Comparison of ENCODE assay signal across 28 cellular contexts in the genomic region with DNA sequence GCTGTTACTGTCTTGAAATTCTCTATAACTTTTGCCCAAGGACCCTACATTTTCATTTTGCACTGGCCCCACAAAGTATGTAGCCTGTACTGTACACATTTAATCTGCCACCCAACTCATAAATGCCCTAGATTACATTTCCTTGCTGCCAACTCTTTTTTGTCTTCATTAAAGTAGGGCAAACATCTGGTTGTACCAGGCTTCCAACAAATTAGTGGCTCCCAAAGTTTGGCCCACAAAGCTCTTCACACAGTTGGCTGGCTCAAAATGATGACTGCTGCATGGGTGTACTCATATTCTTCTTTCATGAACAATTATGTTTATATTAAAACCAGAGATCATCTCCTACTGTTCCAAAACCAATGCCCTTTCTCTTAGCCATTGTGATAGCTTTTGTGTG. TPM values are rescaled to one million over a fixed set of nuclear protein-coding genes. Genes with fewer than 3 reads are reported as not detected.
"Had no signal": no experiment of that assay in that cellular context is flagged by ENCODE, and none has a peak within 500 bp of the region (broad histone marks: within the 10 kb centered on the region; RNA-seq: fewer than 3 reads in every experiment).

No MANE protein-coding gene starts in this region.

- H3K9me3 ChIP-seq: body of pancreas, breast epithelium had no signal

- H3K4me3 Mint-ChIP-seq: activated CD4-positive, alpha-beta T cell treated with anti-CD3 and anti-CD28 coated beads, Interleukin-2, amount 10 ng/mL, durations not matched to agents 24 days and 14 days; activated CD8-positive, alpha-beta T cell treated with anti-CD3 and anti-CD28 coated beads, Interleukin-2, amount 10 ng/mL, durations not matched to agents 7 days and 5 days; activated naive CD4-positive, alpha-beta T cell treated with anti-CD3 and anti-CD28 coated beads, Interleukin-2, amount 50 U/mL, for 24 hours; activated naive CD8-positive, alpha-beta T cell treated with anti-CD3 and anti-CD28 coated beads, Interleukin-2, amount 10 ng/mL, durations not matched to agents 7 days and 5 days; activated T-cell treated with anti-CD3 and anti-CD28 coated beads, Interleukin-2, amount 50 U/mL, for 24 hours had no signal

- H3K27me3 Mint-ChIP-seq: activated naive CD4-positive, alpha-beta T cell treated with anti-CD3 and anti-CD28 coated beads, Interleukin-2, amount 50 U/mL, for 24 hours had no signal

- H3K4me3 ChIP-seq: body of pancreas, breast epithelium, SJCRH30, SK-N-MC had no signal

- H3K4me1 Mint-ChIP-seq: activated CD4-positive, alpha-beta T cell treated with anti-CD3 and anti-CD28 coated beads, Interleukin-2, amount 10 ng/mL, durations not matched to agents 24 days and 14 days; activated naive CD4-positive, alpha-beta T cell treated with anti-CD3 and anti-CD28 coated beads, Interleukin-2, amount 50 U/mL, for 24 hours; activated naive CD8-positive, alpha-beta T cell treated with anti-CD3 and anti-CD28 coated beads, Interleukin-2, amount 10 ng/mL, durations not matched to agents 7 days and 5 days had no signal

- ATAC-seq: activated CD8-positive, alpha-beta T cell treated with anti-CD3 and anti-CD28 coated beads, Interleukin-2, amount 10 ng/mL, durations not matched to agents 7 days and 5 days; body of pancreas; Panc1 had no signal

- H3K9me3 Mint-ChIP-seq: activated CD4-positive, alpha-beta T cell treated with anti-CD3 and anti-CD28 coated beads, Interleukin-2, amount 10 ng/mL, durations not matched to agents 24 days and 14 days; activated naive CD4-positive, alpha-beta T cell treated with anti-CD3 and anti-CD28 coated beads, Interleukin-2, amount 50 U/mL, for 24 hours; activated naive CD8-positive, alpha-beta T cell treated with anti-CD3 and anti-CD28 coated beads, Interleukin-2, amount 10 ng/mL, durations not matched to agents 7 days and 5 days; activated T-cell treated with anti-CD3 and anti-CD28 coated beads, Interleukin-2, amount 50 U/mL, for 24 hours; activated T-helper 2 cell treated with anti-CD3 and anti-CD28 coated beads, Interferon-gamma antibody, Interleukin-2, Interleukin-4, amounts not matched to agents 10 μg/mL and 5 μg/mL and 100 μg/mL, durations not matched to agents 14 hours and 24 hours and 36 hours had no signal

- H3K36me3 Mint-ChIP-seq: activated naive CD4-positive, alpha-beta T cell treated with anti-CD3 and anti-CD28 coated beads, Interleukin-2, amount 50 U/mL, for 24 hours; activated naive CD8-positive, alpha-beta T cell treated with anti-CD3 and anti-CD28 coated beads, Interleukin-2, amount 10 ng/mL, durations not matched to agents 7 days and 5 days had no signal

- H3K27ac ChIP-seq: body of pancreas, breast epithelium, SJCRH30, SK-N-MC, WERI-Rb-1 had no signal

- H3K36me3 ChIP-seq: breast epithelium, SJCRH30, WERI-Rb-1 had no signal

- H3K4me1 ChIP-seq: breast epithelium had no signal

- H3K27ac Mint-ChIP-seq: activated CD4-positive, alpha-beta T cell treated with anti-CD3 and anti-CD28 coated beads, Interleukin-2, amount 10 ng/mL, durations not matched to agents 24 days and 14 days; activated CD8-positive, alpha-beta T cell treated with anti-CD3 and anti-CD28 coated beads, Interleukin-2, amount 10 ng/mL, durations not matched to agents 7 days and 5 days; activated naive CD4-positive, alpha-beta T cell treated with anti-CD3 and anti-CD28 coated beads, Interleukin-2, amount 50 U/mL, for 24 hours; activated naive CD8-positive, alpha-beta T cell treated with anti-CD3 and anti-CD28 coated beads, Interleukin-2, amount 10 ng/mL, durations not matched to agents 7 days and 5 days; activated T-cell treated with anti-CD3 and anti-CD28 coated beads, Interleukin-2, amount 50 U/mL, for 24 hours; activated T-helper 2 cell treated with anti-CD3 and anti-CD28 coated beads, Interferon-gamma antibody, Interleukin-2, Interleukin-4, amounts not matched to agents 10 μg/mL and 5 μg/mL and 100 μg/mL, durations not matched to agents 14 hours and 24 hours and 36 hours had no signal

- H3K27me3 ChIP-seq: body of pancreas, breast epithelium, SJCRH30 had no signal

- DNase-seq: activated CD4-positive, alpha-beta T cell treated with anti-CD3 and anti-CD28 coated beads, Interleukin-2, amount 10 ng/mL, durations not matched to agents 24 days and 14 days; activated CD4-positive, alpha-beta T cell treated with anti-CD3 and anti-CD28 coated beads, Interleukin-2, amount 50 U/mL, for 4 hours; activated CD8-positive, alpha-beta T cell treated with anti-CD3 and anti-CD28 coated beads, Interleukin-2, amount 10 ng/mL, durations not matched to agents 7 days and 5 days; activated gamma-delta T cell; activated naive CD4-positive, alpha-beta T cell treated with Interleukin-2 at 50 U/mL for 16 hours; activated naive CD8-positive, alpha-beta T cell treated with anti-CD3 and anti-CD28 coated beads, Interleukin-2, amount 10 ng/mL, durations not matched to agents 7 days and 5 days; activated T-cell treated with anti-CD3 and anti-CD28 coated beads, Interleukin-2, amount 50 U/mL, for 24 hours; body of pancreas; Kasumi-1; MM.1S; NCI-H1092; NCI-H1436 treated with DMSO at 0.1 percent for 48 hours; NCI-H1694 treated with DMSO at 0.1 percent for 48 hours; NCI-H2029; NCI-H345; NCI-H524 treated with DMSO at 0.1 percent for 48 hours; SHP77; SJCRH30; T1000; WERI-Rb-1 had no signal

RNA-seq across cellular contexts. Expression of gene GNA14, which starts 45.3 kb away (rescaled TPM):
- total RNA-seq: activated CD4-positive, alpha-beta T cell treated with anti-CD3 and anti-CD28 coated beads, Interleukin-2, amount 10 ng/mL, durations not matched to agents 24 days and 14 days; activated CD8-positive, alpha-beta T cell treated with anti-CD3 and anti-CD28 coated beads, Interleukin-2, amount 10 ng/mL, durations not matched to agents 7 days and 5 days; activated naive CD8-positive, alpha-beta T cell treated with anti-CD3 and anti-CD28 coated beads, Interleukin-2, amount 10 ng/mL, durations not matched to agents 7 days and 5 days; NCI-H460; SJCRH30; T-helper 1 cell treated with Interleukin-12 subunit alpha and Interleukin-12 subunit beta and Interleukin-4 antibody, amounts not matched to agents 30 ng/mL and 1 ng/mL, for 36 hours; T-helper 2 cell treated with Interferon-gamma antibody and Interleukin-4, amounts not matched to agents 100 ng/mL and 5 ng/mL, for 36 hours had no signal
